22 cellular contexts compared by ENCODE assay signal in genomic region chr1:109527846-109528245, GRCh38. TPM values are rescaled to one million over a fixed set of nuclear protein-coding genes. Genes with fewer than 3 reads are reported as not detected.
"Had no signal": no experiment of that assay in that cellular context is flagged by ENCODE, and none has a peak within 500 bp of the region (broad histone marks: within the 10 kb centered on the region; RNA-seq: fewer than 3 reads in every experiment).

No MANE protein-coding gene starts in this region.

- H3K27ac Mint-ChIP-seq: nephron progenitor cell; stimulated activated naive CD8-positive, alpha-beta T cell treated with anti-CD3 and anti-CD28 coated beads, Interleukin-15, Interleukin-2, amounts not matched to agents 100 ng/mL and 50 ng/mL, for 24 hours had no signal

- ATAC-seq: esophagus mucosa, gastroesophageal sphincter, left cardiac atrium, left ventricle myocardium superior had no signal

- H3K4me3 Mint-ChIP-seq: naive B cell; nephron progenitor cell; stimulated activated naive CD8-positive, alpha-beta T cell treated with anti-CD3 and anti-CD28 coated beads, Interleukin-15, Interleukin-2, amounts not matched to agents 100 ng/mL and 50 ng/mL, for 24 hours had no signal

- H3K27me3 Mint-ChIP-seq: stimulated activated naive CD8-positive, alpha-beta T cell treated with anti-CD3 and anti-CD28 coated beads, Interleukin-15, Interleukin-2, amounts not matched to agents 100 ng/mL and 50 ng/mL, for 24 hours had no signal

- H3K9me3 ChIP-seq: gastroesophageal sphincter, sigmoid colon, tibial artery, upper lobe of left lung, uterus had no signal

- H3K4me3 ChIP-seq: dorsolateral prefrontal cortex, gastroesophageal sphincter, lung, sigmoid colon, skin epidermis, tibial artery, upper lobe of left lung, uterus had no signal

- H3K36me3 Mint-ChIP-seq: naive B cell had no signal

- H3K36me3 ChIP-seq: gastroesophageal sphincter, sigmoid colon, tibial artery, upper lobe of left lung, uterus had no signal

- H3K4me1 ChIP-seq: uterus had no signal

- DNase-seq: cortex of kidney; dorsolateral prefrontal cortex; effector CD8-positive, alpha-beta T cell; kidney; left cardiac atrium; left ventricle myocardium superior; mesendoderm; naive B cell; nephron progenitor cell; sigmoid colon; stimulated activated CD4-positive, alpha-beta T cell treated with anti-CD3 and anti-CD28 coated beads, Interleukin-12 subunit alpha, Interleukin-12 subunit beta, amount 100 ng/mL, for 4 hours; tibial artery; upper lobe of left lung; uterus had no signal

- H3K9me3 Mint-ChIP-seq: naive B cell; stimulated activated naive CD8-positive, alpha-beta T cell treated with anti-CD3 and anti-CD28 coated beads, Interleukin-15, Interleukin-2, amounts not matched to agents 100 ng/mL and 50 ng/mL, for 24 hours had no signal

- H3K27ac ChIP-seq: dorsolateral prefrontal cortex, gastroesophageal sphincter, sigmoid colon, skin epidermis, tibial artery, upper lobe of left lung, uterus had no signal

- H3K27me3 ChIP-seq: dorsolateral prefrontal cortex, gastroesophageal sphincter, sigmoid colon, upper lobe of left lung, uterus had no signal

RNA-seq across cellular contexts. Expression of gene GPR61, which starts 11.8 kb away (rescaled TPM):
- total RNA-seq: chondrocyte, esophagus mucosa, fibroblast of villous mesenchyme, gastroesophageal sphincter, kidney, lung, osteocyte, upper lobe of left lung had no signal
- polyA plus RNA-seq: lung had no signal
